In genomic region chr5:149939572-149939971, GRCh38 we compare ENCODE assay signal across 14 cellular contexts. TPM values are rescaled to one million over a fixed set of nuclear protein-coding genes. Genes with fewer than 3 reads are reported as not detected.
A peak's percentile ranks its signal among the peaks of the same experiment; 100 is the strongest.
DNase-seq lines count a peak whose midpoint lies in the region; ATAC-seq, FAIRE-seq and TF ChIP-seq lines count a peak whose summit lies in the region.
"Had no signal": no experiment of that assay in that cellular context is flagged by ENCODE, and none has a peak within 500 bp of the region (broad histone marks: within the 10 kb centered on the region; RNA-seq: fewer than 3 reads in every experiment).

No MANE protein-coding gene starts in this region.

- H3K4me3 ChIP-seq in left ventricle myocardium inferior: no peak overlapping the region
- H3K4me3 ChIP-seq in hepatocyte: no peak overlapping the region
- no peak overlapping the region for H3K4me3 ChIP-seq in transverse colon
- H3K4me3 ChIP-seq: sigmoid colon had no signal

- no peaks in the 10 kb centered on the region for H3K79me2 ChIP-seq in hepatocyte

- H2AFZ ChIP-seq in hepatocyte: no peak overlapping the region

- in situ Hi-C loops in transverse colon (cut with MboI; ENCODE audit: low pct_ligation_motif_present in 1 of 4, low pct_unique_long_range_greater_than_20kb in 1 of 4, low sequenced_read_pairs in 3 of 4): no loop called here

- no peaks in the 10 kb centered on the region for H3K9me3 Mint-ChIP-seq in activated T-helper 1 cell treated with anti-CD3 and anti-CD28 coated beads, Interleukin-12 subunit alpha, Interleukin-12 subunit beta, Interleukin-2, Interleukin-4 antibody, amounts not matched to agents 30 ng/mL and 10 ng/mL and 1 ng/mL, durations not matched to agents 14 hours and 24 hours and 36 hours

- no peak for TF ChIP-seq POLR2A in transverse colon (IDR thresholded peaks at IDR 0.05)
- TF ChIP-seq POLR2A in GM12891 (IDR thresholded peaks at IDR 0.05; ENCODE audit: low read depth, low read length): no peak

- no peaks in the 10 kb centered on the region for H3K36me3 Mint-ChIP-seq in activated T-helper 1 cell treated with anti-CD3 and anti-CD28 coated beads, Interleukin-12 subunit alpha, Interleukin-12 subunit beta, Interleukin-2, Interleukin-4 antibody, amounts not matched to agents 30 ng/mL and 10 ng/mL and 1 ng/mL, durations not matched to agents 14 hours and 24 hours and 36 hours (ENCODE audit: low read depth)

- no peak overlapping the region for H3K4me2 ChIP-seq in hepatocyte

- DNase-seq in left ventricle myocardium inferior: no peak
- DNase-seq in left cardiac atrium: no peak
- no peak for DNase-seq in hepatocyte (ENCODE audit: low spot score)
- DNase-seq in transverse colon: no peak
- DNase-seq in cortex of kidney (lab: John Stamatoyannopoulos, UW): no peak
- no peak for DNase-seq in GM12891 (ENCODE audit: insufficient read length, low spot score)
- no peak for DNase-seq in activated T-helper 1 cell treated with anti-CD3 and anti-CD28 coated beads, Interleukin-12 subunit alpha, Interleukin-12 subunit beta, Interleukin-2, Interleukin-4 antibody, amounts not matched to agents 30 ng/mL and 10 ng/mL and 1 ng/mL, durations not matched to agents 14 hours and 24 hours and 36 hours (ENCODE audit: low spot score)
- DNase-seq: GOT3, NCI-H524, sigmoid colon had no signal

- peaks cover 5% of the 10 kb centered on the region for H3K27me3 Mint-ChIP-seq in activated T-helper 1 cell treated with anti-CD3 and anti-CD28 coated beads, Interleukin-12 subunit alpha, Interleukin-12 subunit beta, Interleukin-2, Interleukin-4 antibody, amounts not matched to agents 30 ng/mL and 10 ng/mL and 1 ng/mL, durations not matched to agents 14 hours and 24 hours and 36 hours (ENCODE audit: insufficient read depth)

- WGBS in hepatocyte (ENCODE audit: low lambda C conversion rate, missing lambda C conversion rate): 65% methylated on average over 4 of the region's 4 CpGs
- WGBS in transverse colon (ENCODE audit: low coverage in 1 of 2), 2 donors: 43 to 50% methylated on average over 4 of the region's 4 CpGs

- no peaks in the 10 kb centered on the region for H3K4me1 Mint-ChIP-seq in activated T-helper 1 cell treated with anti-CD3 and anti-CD28 coated beads, Interleukin-12 subunit alpha, Interleukin-12 subunit beta, Interleukin-2, Interleukin-4 antibody, amounts not matched to agents 30 ng/mL and 10 ng/mL and 1 ng/mL, durations not matched to agents 14 hours and 24 hours and 36 hours (ENCODE audit: low read depth)

- no peaks in the 10 kb centered on the region for H3K27me3 ChIP-seq in left ventricle myocardium inferior (ENCODE audit: low read depth)
- no peaks in the 10 kb centered on the region for H3K27me3 ChIP-seq in hepatocyte
- H3K27me3 ChIP-seq in transverse colon: no peaks in the 10 kb centered on the region
- H3K27me3 ChIP-seq: sigmoid colon had no signal

- H3K4me3 Mint-ChIP-seq in activated T-helper 1 cell treated with anti-CD3 and anti-CD28 coated beads, Interleukin-12 subunit alpha, Interleukin-12 subunit beta, Interleukin-2, Interleukin-4 antibody, amounts not matched to agents 30 ng/mL and 10 ng/mL and 1 ng/mL, durations not matched to agents 14 hours and 24 hours and 36 hours: no peak overlapping the region

- no peak for FAIRE-seq in GM12891 (lab: Jason Lieb, UNC)
- FAIRE-seq: G401.6, TTC549 had no signal

- H3K27ac Mint-ChIP-seq in activated T-helper 1 cell treated with anti-CD3 and anti-CD28 coated beads, Interleukin-12 subunit alpha, Interleukin-12 subunit beta, Interleukin-2, Interleukin-4 antibody, amounts not matched to agents 30 ng/mL and 10 ng/mL and 1 ng/mL, durations not matched to agents 14 hours and 24 hours and 36 hours: no peak overlapping the region

- intact Hi-C loops in left ventricle myocardium inferior (cut with micrococcal nuclease) (no loop called here), left cardiac atrium (cut with DNase I) (no loop called here), transverse colon (cut with DNase I; ENCODE audit: low total_unique reads) (no loop called here)
- intact Hi-C loops in activated T-helper 1 cell treated with anti-CD3 and anti-CD28 coated beads, Interleukin-12 subunit alpha, Interleukin-12 subunit beta, Interleukin-2, Interleukin-4 antibody, amounts not matched to agents 30 ng/mL and 10 ng/mL and 1 ng/mL, durations not matched to agents 14 hours and 24 hours and 36 hours (cut with micrococcal nuclease): no loop called here

- peak overlapping the region; percentile 42 for H3K27ac ChIP-seq in left ventricle myocardium inferior (replicated peaks)
- peak overlapping the region; percentile 95 for H3K27ac ChIP-seq in hepatocyte
- H3K27ac ChIP-seq in transverse colon: peak overlapping the region; percentile 27 to 63 (median 56)
- H3K27ac ChIP-seq: sigmoid colon had no signal

- H3K4me1 ChIP-seq in left ventricle myocardium inferior: peaks cover 26% of the 10 kb centered on the region
- peaks cover 66% of the 10 kb centered on the region for H3K4me1 ChIP-seq in hepatocyte (ENCODE audit: insufficient read depth)
- peaks cover 9 to 64% (median 49%) of the 10 kb centered on the region in 4 donors for H3K4me1 ChIP-seq in transverse colon
- H3K4me1 ChIP-seq: sigmoid colon had no signal

- H3K9me2 ChIP-seq in hepatocyte (replicated peaks; ENCODE audit: insufficient read depth): no peaks in the 10 kb centered on the region

- TF ChIP-seq CTCF in left ventricle myocardium inferior (IDR thresholded peaks at IDR 0.05; ENCODE audit: borderline replicate concordance) (no peak), hepatocyte (IDR thresholded peaks at IDR 0.05; ENCODE audit: poor library complexity) (no peak), transverse colon (IDR thresholded peaks at IDR 0.05) (no peak)

- ATAC-seq in left cardiac atrium (no peak), SK-N-SH treated with all-trans-retinoic acid at 6 μM for 48 hours (peak; percentile 19; the same call in 2 of the 3 replicates)

- H3K9me3 ChIP-seq in left ventricle myocardium inferior (replicated peaks) (no peaks in the 10 kb centered on the region), hepatocyte (ENCODE audit: low read depth) (no peaks in the 10 kb centered on the region), transverse colon (no peaks in the 10 kb centered on the region)
- H3K9me3 ChIP-seq: sigmoid colon had no signal

- H4K20me1 ChIP-seq in hepatocyte (ENCODE audit: insufficient read depth, poor library complexity, severe bottlenecking): no peaks in the 10 kb centered on the region

- H3K36me3 ChIP-seq in left ventricle myocardium inferior: no peaks in the 10 kb centered on the region
- H3K36me3 ChIP-seq in hepatocyte (replicated peaks; ENCODE audit: insufficient read depth, low read depth): no peaks in the 10 kb centered on the region
- H3K36me3 ChIP-seq in transverse colon: no peaks in the 10 kb centered on the region
- H3K36me3 ChIP-seq: sigmoid colon had no signal

- no peak for TF ChIP-seq EP300 in transverse colon (IDR thresholded peaks at IDR 0.05; ENCODE audit: low read depth)

TF ChIP-seq in SK-N-SH treated with all-trans-retinoic acid at 6 μM for 48 hours, 23 proteins besides CTCF, POLR2A, EP300 and RAD21 (continues in another document):
- TF ChIP-seq ARNTL (CRISPR knock-in tag; IDR thresholded peaks at IDR 0.05; ENCODE audit: borderline replicate concordance, low read depth) (no peak), ZFP3 (CRISPR knock-in tag; IDR thresholded peaks at IDR 0.05) (no peak), PPARA (CRISPR knock-in tag; IDR thresholded peaks at IDR 0.05; ENCODE audit: borderline replicate concordance) (no peak), ESRRG (CRISPR knock-in tag; IDR thresholded peaks at IDR 0.05) (no peak), BACH2 (CRISPR knock-in tag; IDR thresholded peaks at IDR 0.05; ENCODE audit: borderline replicate concordance) (no peak), ISL1 (CRISPR knock-in tag; IDR thresholded peaks at IDR 0.05) (no peak)

TF ChIP-seq in GM12891, 5 proteins besides CTCF, POLR2A, EP300 and RAD21:
- TF ChIP-seq TAF1 (IDR thresholded peaks at IDR 0.05; ENCODE audit: low read depth, low read length) (no peak), PAX5 (IDR thresholded peaks at IDR 0.05; ENCODE audit: insufficient read depth, low read length, severe bottlenecking) (no peak)

RNA-seq across cellular contexts. Expression of gene PDE6A, which starts 5.0 kb away (rescaled TPM):
- total RNA-seq in left ventricle myocardium inferior (0.22 TPM), left cardiac atrium (under 1 TPM in 1 of 2 donors, not detected in 1; 0.16 TPM), hepatocyte (3.6 and 4.6 TPM in 2 replicates), transverse colon (1 to 10 TPM; 1.2 to 6.5 (median 3.5) TPM)
- 3.7 and 3.9 TPM in 2 replicates for polyA plus RNA-seq in hepatocyte
- 0.03 TPM for polyA plus RNA-seq in GM12891 (2012; ENCODE audit: low read depth, missing spikeins)
- total RNA-seq in activated T-helper 1 cell treated with anti-CD3 and anti-CD28 coated beads, Interleukin-12 subunit alpha, Interleukin-12 subunit beta, Interleukin-2, Interleukin-4 antibody, amounts not matched to agents 30 ng/mL and 10 ng/mL and 1 ng/mL, durations not matched to agents 14 hours and 24 hours and 36 hours: not detected in 2 replicates
- total RNA-seq: glomerular endothelial cell, sigmoid colon had no signal

RNA-seq across cellular contexts. Expression of gene SLC26A2, which starts 21.0 kb away (rescaled TPM):
- 4.1 TPM for total RNA-seq in left ventricle myocardium inferior
- total RNA-seq in left cardiac atrium: 10 to 100 TPM in 1 of 2 donors, 1 to 10 TPM in 1; 6.3 to 12.6 TPM
- total RNA-seq in hepatocyte: 160 TPM in 2 replicates
- 33.7 and 45.7 TPM in 2 replicates for polyA plus RNA-seq in hepatocyte
- 1,000 to 10,000 TPM in 2 of 4 donors, 100 to 1,000 TPM in 2; 233 to 1,489 (median 1,023) TPM for total RNA-seq in transverse colon
- polyA plus RNA-seq in GM12891 (2012; ENCODE audit: low read depth, missing spikeins): 0.89 TPM
- total RNA-seq in activated T-helper 1 cell treated with anti-CD3 and anti-CD28 coated beads, Interleukin-12 subunit alpha, Interleukin-12 subunit beta, Interleukin-2, Interleukin-4 antibody, amounts not matched to agents 30 ng/mL and 10 ng/mL and 1 ng/mL, durations not matched to agents 14 hours and 24 hours and 36 hours: 9.3 and 9.5 TPM in 2 replicates

Comparison
In these comparisons a context has a peak if more than half of its experiments do, and no peak if none do; other contexts are left out.
1. H3K27ac ChIP-seq: peak in every context shown above with its lines; median percentile 95 in hepatocyte; 56 in transverse colon; 42 in left ventricle myocardium inferior.
2. RNA of gene SLC26A2, which starts 21.0 kb away (total RNA-seq): 233 to 1,489 TPM in transverse colon and 160 TPM in hepatocyte; 6.3 to 12.6 TPM in left cardiac atrium, 9.3 to 9.5 TPM in activated T-helper 1 cell treated with anti-CD3 and anti-CD28 coated beads, Interleukin-12 subunit alpha, Interleukin-12 subunit beta, Interleukin-2, Interleukin-4 antibody, amounts not matched to agents 30 ng/mL and 10 ng/mL and 1 ng/mL, durations not matched to agents 14 hours and 24 hours and 36 hours and 4.1 TPM in left ventricle myocardium inferior (single experiment); every median in the first group is over 10 times any median in the second.